1 cellular context compared by ENCODE assay signal in the genomic region with DNA sequence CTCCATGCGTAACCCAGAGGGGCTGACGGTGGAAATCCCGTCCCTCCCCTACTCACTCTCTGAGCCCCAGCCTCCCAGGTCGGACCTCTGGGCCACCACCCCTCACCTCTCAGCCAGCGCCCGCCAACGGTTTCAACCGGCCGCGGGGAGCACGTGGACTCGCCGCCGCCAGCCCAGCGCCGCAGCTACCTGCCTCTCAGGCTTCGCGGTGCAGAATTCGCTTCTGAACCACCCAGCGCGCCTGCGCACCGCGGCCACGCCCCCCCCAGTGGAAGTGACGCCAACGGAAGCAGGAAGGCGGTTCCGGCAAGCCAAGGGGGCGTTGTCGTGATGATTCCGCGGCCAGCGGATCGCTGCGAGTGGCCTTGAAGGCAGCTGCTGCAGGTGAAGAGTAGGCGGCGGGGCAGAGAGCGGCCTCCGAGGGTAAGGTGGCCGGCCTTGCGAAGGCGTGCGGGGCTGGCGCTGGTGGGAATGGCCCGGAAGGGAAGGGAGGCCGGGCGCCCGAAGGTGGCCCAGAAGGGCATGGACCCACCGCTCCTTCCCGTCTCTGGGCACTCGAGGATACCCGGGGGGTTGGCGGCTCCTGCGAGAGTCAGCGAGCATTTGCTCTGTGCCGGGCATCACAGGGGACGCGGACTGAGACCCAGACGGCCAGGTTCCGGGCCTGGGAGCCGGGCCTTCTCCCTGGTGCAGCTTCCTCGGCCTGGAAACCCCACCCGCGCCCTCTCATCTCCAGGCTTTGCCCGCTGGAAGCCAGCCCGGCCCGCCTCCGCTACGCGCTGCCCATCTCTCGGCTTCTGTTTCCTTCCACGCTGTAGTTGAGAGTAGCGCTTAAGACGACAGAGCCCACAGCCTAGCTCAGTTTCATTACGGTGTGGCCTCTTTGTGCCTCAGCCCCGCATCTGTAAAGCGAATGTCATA.
TF ChIP-seq lines count a peak whose summit lies in the region.

A gene with protein sequence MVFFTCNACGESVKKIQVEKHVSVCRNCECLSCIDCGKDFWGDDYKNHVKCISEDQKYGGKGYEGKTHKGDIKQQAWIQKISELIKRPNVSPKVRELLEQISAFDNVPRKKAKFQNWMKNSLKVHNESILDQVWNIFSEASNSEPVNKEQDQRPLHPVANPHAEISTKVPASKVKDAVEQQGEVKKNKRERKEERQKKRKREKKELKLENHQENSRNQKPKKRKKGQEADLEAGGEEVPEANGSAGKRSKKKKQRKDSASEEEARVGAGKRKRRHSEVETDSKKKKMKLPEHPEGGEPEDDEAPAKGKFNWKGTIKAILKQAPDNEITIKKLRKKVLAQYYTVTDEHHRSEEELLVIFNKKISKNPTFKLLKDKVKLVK (minus strand): TSS at position 225 of the 921 bp plus-strand sequence. CDS start 6,412 bp downstream, outside the sequence.
A gene with protein sequence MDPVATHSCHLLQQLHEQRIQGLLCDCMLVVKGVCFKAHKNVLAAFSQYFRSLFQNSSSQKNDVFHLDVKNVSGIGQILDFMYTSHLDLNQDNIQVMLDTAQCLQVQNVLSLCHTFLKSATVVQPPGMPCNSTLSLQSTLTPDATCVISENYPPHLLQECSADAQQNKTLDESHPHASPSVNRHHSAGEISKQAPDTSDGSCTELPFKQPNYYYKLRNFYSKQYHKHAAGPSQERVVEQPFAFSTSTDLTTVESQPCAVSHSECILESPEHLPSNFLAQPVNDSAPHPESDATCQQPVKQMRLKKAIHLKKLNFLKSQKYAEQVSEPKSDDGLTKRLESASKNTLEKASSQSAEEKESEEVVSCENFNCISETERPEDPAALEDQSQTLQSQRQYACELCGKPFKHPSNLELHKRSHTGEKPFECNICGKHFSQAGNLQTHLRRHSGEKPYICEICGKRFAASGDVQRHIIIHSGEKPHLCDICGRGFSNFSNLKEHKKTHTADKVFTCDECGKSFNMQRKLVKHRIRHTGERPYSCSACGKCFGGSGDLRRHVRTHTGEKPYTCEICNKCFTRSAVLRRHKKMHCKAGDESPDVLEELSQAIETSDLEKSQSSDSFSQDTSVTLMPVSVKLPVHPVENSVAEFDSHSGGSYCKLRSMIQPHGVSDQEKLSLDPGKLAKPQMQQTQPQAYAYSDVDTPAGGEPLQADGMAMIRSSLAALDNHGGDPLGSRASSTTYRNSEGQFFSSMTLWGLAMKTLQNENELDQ (plus strand): TSS at position 322 of the 921 bp plus-strand sequence. CDS start 9,695 bp downstream, outside the sequence.

TF ChIP-seq in K562, 482 proteins besides CTCF, POLR2A, EP300 and RAD21 (continued from another document and continues in another):
- TF ChIP-seq, protein P1, sequence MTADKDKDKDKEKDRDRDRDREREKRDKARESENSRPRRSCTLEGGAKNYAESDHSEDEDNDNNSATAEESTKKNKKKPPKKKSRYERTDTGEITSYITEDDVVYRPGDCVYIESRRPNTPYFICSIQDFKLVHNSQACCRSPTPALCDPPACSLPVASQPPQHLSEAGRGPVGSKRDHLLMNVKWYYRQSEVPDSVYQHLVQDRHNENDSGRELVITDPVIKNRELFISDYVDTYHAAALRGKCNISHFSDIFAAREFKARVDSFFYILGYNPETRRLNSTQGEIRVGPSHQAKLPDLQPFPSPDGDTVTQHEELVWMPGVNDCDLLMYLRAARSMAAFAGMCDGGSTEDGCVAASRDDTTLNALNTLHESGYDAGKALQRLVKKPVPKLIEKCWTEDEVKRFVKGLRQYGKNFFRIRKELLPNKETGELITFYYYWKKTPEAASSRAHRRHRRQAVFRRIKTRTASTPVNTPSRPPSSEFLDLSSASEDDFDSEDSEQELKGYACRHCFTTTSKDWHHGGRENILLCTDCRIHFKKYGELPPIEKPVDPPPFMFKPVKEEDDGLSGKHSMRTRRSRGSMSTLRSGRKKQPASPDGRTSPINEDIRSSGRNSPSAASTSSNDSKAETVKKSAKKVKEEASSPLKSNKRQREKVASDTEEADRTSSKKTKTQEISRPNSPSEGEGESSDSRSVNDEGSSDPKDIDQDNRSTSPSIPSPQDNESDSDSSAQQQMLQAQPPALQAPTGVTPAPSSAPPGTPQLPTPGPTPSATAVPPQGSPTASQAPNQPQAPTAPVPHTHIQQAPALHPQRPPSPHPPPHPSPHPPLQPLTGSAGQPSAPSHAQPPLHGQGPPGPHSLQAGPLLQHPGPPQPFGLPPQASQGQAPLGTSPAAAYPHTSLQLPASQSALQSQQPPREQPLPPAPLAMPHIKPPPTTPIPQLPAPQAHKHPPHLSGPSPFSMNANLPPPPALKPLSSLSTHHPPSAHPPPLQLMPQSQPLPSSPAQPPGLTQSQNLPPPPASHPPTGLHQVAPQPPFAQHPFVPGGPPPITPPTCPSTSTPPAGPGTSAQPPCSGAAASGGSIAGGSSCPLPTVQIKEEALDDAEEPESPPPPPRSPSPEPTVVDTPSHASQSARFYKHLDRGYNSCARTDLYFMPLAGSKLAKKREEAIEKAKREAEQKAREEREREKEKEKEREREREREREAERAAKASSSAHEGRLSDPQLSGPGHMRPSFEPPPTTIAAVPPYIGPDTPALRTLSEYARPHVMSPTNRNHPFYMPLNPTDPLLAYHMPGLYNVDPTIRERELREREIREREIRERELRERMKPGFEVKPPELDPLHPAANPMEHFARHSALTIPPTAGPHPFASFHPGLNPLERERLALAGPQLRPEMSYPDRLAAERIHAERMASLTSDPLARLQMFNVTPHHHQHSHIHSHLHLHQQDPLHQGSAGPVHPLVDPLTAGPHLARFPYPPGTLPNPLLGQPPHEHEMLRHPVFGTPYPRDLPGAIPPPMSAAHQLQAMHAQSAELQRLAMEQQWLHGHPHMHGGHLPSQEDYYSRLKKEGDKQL (CRISPR knock-in tag; IDR thresholded peaks at IDR 0.05; ENCODE audit: borderline replicate concordance) = no peak
- TF ChIP-seq ADNP (tag; IDR thresholded peaks at IDR 0.05) = no peak
- no peak for TF ChIP-seq JUNB (CRISPR knock-in tag; conservative IDR thresholded peaks at IDR 0.05)
- TF ChIP-seq ELF4 (CRISPR knock-in tag; IDR thresholded peaks at IDR 0.05) = no peak
- no peak for TF ChIP-seq ZNF699 (CRISPR knock-in tag; IDR thresholded peaks at IDR 0.05; ENCODE audit: insufficient replicate concordance)
- TF ChIP-seq ZNF121 (CRISPR knock-in tag; conservative IDR thresholded peaks at IDR 0.05) = no peak
- peak; percentile 80 for TF ChIP-seq ATF7 (IDR thresholded peaks at IDR 0.05)
- no peak for TF ChIP-seq STAT5B (CRISPR knock-in tag; IDR thresholded peaks at IDR 0.05)
- TF ChIP-seq BRD4 (IDR thresholded peaks at IDR 0.05) = no peak
- no peak for TF ChIP-seq ZNF324 (CRISPR knock-in tag; IDR thresholded peaks at IDR 0.05)
- no peak for TF ChIP-seq SMAD2 (IDR thresholded peaks at IDR 0.05; ENCODE audit: low read depth, low read length)
- TF ChIP-seq HNRNPK (IDR thresholded peaks at IDR 0.05; ENCODE audit: low read depth, low read length, poor library complexity, severe bottlenecking) = no peak
- TF ChIP-seq ZNF175 (CRISPR knock-in tag; IDR thresholded peaks at IDR 0.05; ENCODE audit: low read depth) = no peak
- peak; percentile 75 for TF ChIP-seq CXXC5 (CRISPR knock-in tag; IDR thresholded peaks at IDR 0.05)
- TF ChIP-seq EGR1 (conservative IDR thresholded peaks at IDR 0.05) = peak; percentile 59
- peak; percentile 81 for TF ChIP-seq KDM5B (IDR thresholded peaks at IDR 0.05; ENCODE audit: insufficient replicate concordance, low read depth, low read length)
- TF ChIP-seq ASH1L (IDR thresholded peaks at IDR 0.05; ENCODE audit: borderline replicate concordance, low read depth, partially characterized antibody) = no peak
- TF ChIP-seq ZC3H8 (IDR thresholded peaks at IDR 0.05) = no peak
- peak; percentile 62 for TF ChIP-seq MYBL2 (IDR thresholded peaks at IDR 0.05; ENCODE audit: low read depth)
- no peak for TF ChIP-seq MYBL2 (CRISPR knock-in tag; IDR thresholded peaks at IDR 0.05; ENCODE audit: borderline replicate concordance)
- TF ChIP-seq TEAD2 (tag; IDR thresholded peaks at IDR 0.05) = no peak
- no peak for TF ChIP-seq SMAD4 (CRISPR knock-in tag; conservative IDR thresholded peaks at IDR 0.05)
- peak; percentile 79 to 98; a peak in 2 of 4 replicates for TF ChIP-seq HDAC1 (IDR thresholded peaks at IDR 0.05)
- TF ChIP-seq, protein P2, sequence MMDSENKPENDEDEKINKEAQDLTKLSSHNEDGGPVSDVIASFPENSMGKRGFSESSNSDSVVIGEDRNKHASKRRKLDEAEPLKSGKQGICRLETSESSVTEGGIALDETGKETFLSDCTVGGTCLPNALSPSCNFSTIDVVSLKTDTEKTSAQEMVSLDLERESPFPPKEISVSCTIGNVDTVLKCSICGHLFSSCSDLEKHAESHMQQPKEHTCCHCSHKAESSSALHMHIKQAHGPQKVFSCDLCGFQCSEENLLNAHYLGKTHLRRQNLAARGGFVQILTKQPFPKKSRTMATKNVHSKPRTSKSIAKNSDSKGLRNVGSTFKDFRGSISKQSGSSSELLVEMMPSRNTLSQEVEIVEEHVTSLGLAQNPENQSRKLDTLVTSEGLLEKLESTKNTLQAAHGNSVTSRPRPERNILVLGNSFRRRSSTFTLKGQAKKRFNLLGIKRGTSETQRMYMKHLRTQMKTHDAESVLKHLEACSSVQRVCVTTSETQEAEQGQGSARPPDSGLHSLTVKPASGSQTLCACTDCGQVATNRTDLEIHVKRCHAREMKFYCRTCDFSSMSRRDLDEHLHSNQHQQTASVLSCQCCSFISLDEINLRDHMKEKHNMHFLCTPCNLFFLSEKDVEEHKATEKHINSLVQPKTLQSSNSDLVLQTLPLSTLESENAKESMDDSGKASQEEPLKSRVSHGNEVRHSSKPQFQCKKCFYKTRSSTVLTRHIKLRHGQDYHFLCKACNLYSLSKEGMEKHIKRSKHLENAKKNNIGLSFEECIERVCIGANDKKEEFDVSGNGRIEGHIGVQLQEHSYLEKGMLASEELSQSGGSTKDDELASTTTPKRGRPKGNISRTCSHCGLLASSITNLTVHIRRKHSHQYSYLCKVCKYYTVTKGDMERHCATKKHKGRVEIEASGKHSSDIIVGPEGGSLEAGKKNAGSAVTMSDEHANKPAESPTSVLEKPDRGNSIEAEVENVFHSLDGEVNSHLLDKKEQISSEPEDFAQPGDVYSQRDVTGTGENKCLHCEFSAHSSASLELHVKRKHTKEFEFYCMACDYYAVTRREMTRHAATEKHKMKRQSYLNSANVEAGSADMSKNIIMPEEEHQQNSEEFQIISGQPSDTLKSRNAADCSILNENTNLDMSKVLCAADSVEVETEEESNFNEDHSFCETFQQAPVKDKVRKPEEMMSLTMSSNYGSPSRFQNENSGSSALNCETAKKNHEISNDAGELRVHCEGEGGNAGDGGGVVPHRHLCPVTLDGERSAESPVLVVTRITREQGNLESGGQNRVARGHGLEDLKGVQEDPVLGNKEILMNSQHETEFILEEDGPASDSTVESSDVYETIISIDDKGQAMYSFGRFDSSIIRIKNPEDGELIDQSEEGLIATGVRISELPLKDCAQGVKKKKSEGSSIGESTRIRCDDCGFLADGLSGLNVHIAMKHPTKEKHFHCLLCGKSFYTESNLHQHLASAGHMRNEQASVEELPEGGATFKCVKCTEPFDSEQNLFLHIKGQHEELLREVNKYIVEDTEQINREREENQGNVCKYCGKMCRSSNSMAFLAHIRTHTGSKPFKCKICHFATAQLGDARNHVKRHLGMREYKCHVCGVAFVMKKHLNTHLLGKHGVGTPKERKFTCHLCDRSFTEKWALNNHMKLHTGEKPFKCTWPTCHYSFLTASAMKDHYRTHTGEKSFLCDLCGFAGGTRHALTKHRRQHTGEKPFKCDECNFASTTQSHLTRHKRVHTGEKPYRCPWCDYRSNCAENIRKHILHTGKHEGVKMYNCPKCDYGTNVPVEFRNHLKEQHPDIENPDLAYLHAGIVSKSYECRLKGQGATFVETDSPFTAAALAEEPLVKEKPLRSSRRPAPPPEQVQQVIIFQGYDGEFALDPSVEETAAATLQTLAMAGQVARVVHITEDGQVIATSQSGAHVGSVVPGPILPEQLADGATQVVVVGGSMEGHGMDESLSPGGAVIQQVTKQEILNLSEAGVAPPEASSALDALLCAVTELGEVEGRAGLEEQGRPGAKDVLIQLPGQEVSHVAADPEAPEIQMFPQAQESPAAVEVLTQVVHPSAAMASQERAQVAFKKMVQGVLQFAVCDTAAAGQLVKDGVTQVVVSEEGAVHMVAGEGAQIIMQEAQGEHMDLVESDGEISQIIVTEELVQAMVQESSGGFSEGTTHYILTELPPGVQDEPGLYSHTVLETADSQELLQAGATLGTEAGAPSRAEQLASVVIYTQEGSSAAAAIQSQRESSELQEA (IDR thresholded peaks at IDR 0.05; ENCODE audit: low read depth) = no peak
- 0 out of 2 replicates have a peak, but pooled peaks have one; percentile 10 for TF ChIP-seq NR3C1 (CRISPR knock-in tag; IDR thresholded peaks at IDR 0.05)
- TF ChIP-seq HEY1 (CRISPR knock-in tag; IDR thresholded peaks at IDR 0.05; ENCODE audit: borderline replicate concordance) = no peak
- TF ChIP-seq BHLHE40 (IDR thresholded peaks at IDR 0.05; ENCODE audit: low read length) = peak; percentile 39; the same call in 1 of the 2 replicates
- no peak for TF ChIP-seq SRSF3 (IDR thresholded peaks at IDR 0.05; ENCODE audit: insufficient read depth, low read length)
- no peak for TF ChIP-seq ZNF431 (CRISPR knock-in tag; IDR thresholded peaks at IDR 0.05)
- no peak for TF ChIP-seq U2AF1 (optimal IDR thresholded peaks at IDR 0.05; ENCODE audit: low read depth, low read length)
- TF ChIP-seq POLR2B (IDR thresholded peaks at IDR 0.05; ENCODE audit: low read depth, partially characterized antibody) = peak; percentile 77
- no peak for TF ChIP-seq MTA3 (IDR thresholded peaks at IDR 0.05; ENCODE audit: borderline replicate concordance)
- TF ChIP-seq, protein P3, sequence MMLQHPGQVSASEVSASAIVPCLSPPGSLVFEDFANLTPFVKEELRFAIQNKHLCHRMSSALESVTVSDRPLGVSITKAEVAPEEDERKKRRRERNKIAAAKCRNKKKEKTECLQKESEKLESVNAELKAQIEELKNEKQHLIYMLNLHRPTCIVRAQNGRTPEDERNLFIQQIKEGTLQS (IDR thresholded peaks at IDR 0.05) = no peak
- TF ChIP-seq, protein P3 (CRISPR knock-in tag; conservative IDR thresholded peaks at IDR 0.05) = no peak
- TF ChIP-seq, protein P4, sequence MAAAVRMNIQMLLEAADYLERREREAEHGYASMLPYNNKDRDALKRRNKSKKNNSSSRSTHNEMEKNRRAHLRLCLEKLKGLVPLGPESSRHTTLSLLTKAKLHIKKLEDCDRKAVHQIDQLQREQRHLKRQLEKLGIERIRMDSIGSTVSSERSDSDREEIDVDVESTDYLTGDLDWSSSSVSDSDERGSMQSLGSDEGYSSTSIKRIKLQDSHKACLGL (CRISPR knock-in tag; IDR thresholded peaks at IDR 0.05; ENCODE audit: borderline replicate concordance, poor library complexity, severe bottlenecking) = peak; percentile 88
- no peak for TF ChIP-seq ZNF253 (CRISPR knock-in tag; conservative IDR thresholded peaks at IDR 0.05)
- no peak for TF ChIP-seq ZNF146 (CRISPR knock-in tag; IDR thresholded peaks at IDR 0.05; ENCODE audit: unreplicated experiment)
- TF ChIP-seq CCNT2 (IDR thresholded peaks at IDR 0.05; ENCODE audit: borderline replicate concordance, extremely low read depth, insufficient read length, low read depth, low read length) = peak; percentile 57
- TF ChIP-seq, protein P5, sequence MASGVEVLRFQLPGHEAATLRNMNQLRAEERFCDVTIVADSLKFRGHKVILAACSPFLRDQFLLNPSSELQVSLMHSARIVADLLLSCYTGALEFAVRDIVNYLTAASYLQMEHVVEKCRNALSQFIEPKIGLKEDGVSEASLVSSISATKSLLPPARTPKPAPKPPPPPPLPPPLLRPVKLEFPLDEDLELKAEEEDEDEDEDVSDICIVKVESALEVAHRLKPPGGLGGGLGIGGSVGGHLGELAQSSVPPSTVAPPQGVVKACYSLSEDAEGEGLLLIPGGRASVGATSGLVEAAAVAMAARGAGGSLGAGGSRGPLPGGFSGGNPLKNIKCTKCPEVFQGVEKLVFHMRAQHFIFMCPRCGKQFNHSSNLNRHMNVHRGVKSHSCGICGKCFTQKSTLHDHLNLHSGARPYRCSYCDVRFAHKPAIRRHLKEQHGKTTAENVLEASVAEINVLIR (CRISPR knock-in tag; IDR thresholded peaks at IDR 0.05) = peak; percentile 69
